ENCODE assay signal across 18 cellular contexts in the genomic region with DNA sequence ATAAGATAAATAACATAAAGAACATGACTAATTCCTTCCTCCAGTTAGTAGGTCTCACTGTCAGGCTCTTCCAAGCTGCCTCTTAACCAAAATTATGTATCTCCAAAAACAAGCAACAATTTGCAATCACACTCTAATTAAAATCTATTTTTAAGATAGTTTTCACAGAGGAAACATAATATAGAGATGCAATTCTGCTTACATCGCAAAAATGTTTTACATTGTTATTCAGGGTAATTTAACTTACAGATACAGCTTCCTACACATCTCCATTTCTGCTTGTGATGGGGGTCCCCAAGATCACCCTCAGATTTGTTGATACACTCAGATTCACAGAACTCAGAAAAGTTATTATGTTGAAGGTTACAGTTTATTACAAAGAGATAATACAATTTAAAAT.
"Had no signal": no experiment of that assay in that cellular context is flagged by ENCODE, and none has a peak within 500 bp of the region (broad histone marks: within the 10 kb centered on the region; RNA-seq: fewer than 3 reads in every experiment).

No MANE protein-coding gene starts in this region.

- DNase-seq: islet precursor cell; left ventricle myocardium inferior; naive B cell; natural killer cell; ovary; spleen; stimulated activated CD4-positive, alpha-beta T cell treated with anti-CD3 and anti-CD28 coated beads, Interleukin-4, amount 100 ng/mL, for 4 hours; stimulated activated CD8-positive, alpha-beta memory T cell treated with anti-CD3 and anti-CD28 coated beads, Interleukin-4, amount 100 ng/mL, for 48 hours; stimulated activated naive CD4-positive, alpha-beta T cell treated with Interleukin-2 at 50 U/mL for 16 hours; stimulated activated naive CD8-positive, alpha-beta T cell treated with anti-CD3 and anti-CD28 coated beads, Interleukin-15, amount 100 ng/mL, for 72 hours; substantia nigra had no signal

- H3K27ac ChIP-seq: left ventricle myocardium inferior, ovary, right atrium auricular region, skin epidermis, spleen, tibial nerve, vagina had no signal

- ATAC-seq: natural killer cell; sciatic nerve; stimulated activated memory B cell treated with anti-CD40 and anti-IgM and Interleukin-4, amounts not matched to agents 10 μg/mL and 1 μg/mL and 100 μg/mL, for 72 hours; stimulated activated naive CD8-positive, alpha-beta T cell treated with anti-CD3 and anti-CD28 coated beads, Interleukin-15, amount 100 ng/mL, for 72 hours had no signal

- H3K4me1 ChIP-seq: right atrium auricular region, spleen, tibial nerve, vagina had no signal

- H3K4me3 ChIP-seq: left ventricle myocardium inferior, lung, ovary, right atrium auricular region, skin epidermis, spleen, tibial nerve, vagina had no signal

- H3K9me3 ChIP-seq: left ventricle myocardium inferior, ovary, right atrium auricular region, tibial nerve, vagina had no signal

- H3K27me3 ChIP-seq: ovary, right atrium auricular region, spleen, tibial nerve, vagina had no signal

- H3K36me3 ChIP-seq: left ventricle myocardium inferior, ovary, right atrium auricular region, spleen, tibial nerve, vagina had no signal
